Comparison of ENCODE assay signal across 1 cellular context in genomic region chr1:18949689-18950414, GRCh38.
A peak's percentile ranks its signal among the peaks of the same experiment; 100 is the strongest.
TF ChIP-seq lines count a peak whose summit lies in the region.

No MANE protein-coding gene starts in this region.

TF ChIP-seq in GM12878, 131 proteins besides CTCF, POLR2A, EP300 and RAD21:
- TF ChIP-seq ZBTB33 (IDR thresholded peaks at IDR 0.05), result no peak
- TF ChIP-seq ZNF24 (IDR thresholded peaks at IDR 0.05), result no peak
- peak; percentile 74 to 85; a peak in 3 of 4 replicates for TF ChIP-seq SRF (IDR thresholded peaks at IDR 0.05; ENCODE audit: low read depth in 2 of 2, low read length in 2 of 2)
- no peak for TF ChIP-seq KLF5 (IDR thresholded peaks at IDR 0.05; ENCODE audit: partially characterized antibody)
- TF ChIP-seq NR2C1 (IDR thresholded peaks at IDR 0.05), result no peak
- 0 out of 2 replicates have a peak, but pooled peaks have one; percentile 17 for TF ChIP-seq YY1 (IDR thresholded peaks at IDR 0.05; ENCODE audit: low read depth, low read length)
- TF ChIP-seq CBFB (IDR thresholded peaks at IDR 0.05; ENCODE audit: low read depth), result no peak
- TF ChIP-seq HCFC1 (IDR thresholded peaks at IDR 0.05; ENCODE audit: low read length), result no peak
- TF ChIP-seq BCL11A (IDR thresholded peaks at IDR 0.05; ENCODE audit: low read depth, low read length), result no peak
- TF ChIP-seq FOXK2 (IDR thresholded peaks at IDR 0.05), result no peak
- no peak for TF ChIP-seq NFIC (IDR thresholded peaks at IDR 0.05; ENCODE audit: low read depth, low read length)
- TF ChIP-seq MEF2B (IDR thresholded peaks at IDR 0.05; ENCODE audit: partially characterized antibody, poor library complexity, severe bottlenecking), result no peak
- no peak for TF ChIP-seq ASH2L (IDR thresholded peaks at IDR 0.05; ENCODE audit: borderline replicate concordance, low read depth)
- TF ChIP-seq SMC3 (IDR thresholded peaks at IDR 0.05; ENCODE audit: borderline replicate concordance, low read length), result peak; percentile 24; the same call in 1 of the 2 replicates
- TF ChIP-seq KAT2A (conservative IDR thresholded peaks at IDR 0.05; ENCODE audit: control insufficient read depth, low read depth, low read length), result no peak
- no peak for TF ChIP-seq ZZZ3 (IDR thresholded peaks at IDR 0.05; ENCODE audit: control insufficient read depth, insufficient read length, low read depth)
TF ChIP-seq in GM12878: peak in this region for 3.
